ENCODE assay signal across 11 cellular contexts in genomic region chr6:108677357-108677756, GRCh38.
DNase-seq lines count a peak whose midpoint lies in the region; ATAC-seq and TF ChIP-seq lines count a peak whose summit lies in the region.
"Had no signal": no experiment of that assay in that cellular context is flagged by ENCODE, and none has a peak within 500 bp of the region (broad histone marks: within the 10 kb centered on the region; RNA-seq: fewer than 3 reads in every experiment).

No MANE protein-coding gene starts in this region.

- H3K4me3 Mint-ChIP-seq in effector memory CD8-positive, alpha-beta T cell: no peak overlapping the region
- H3K4me3 Mint-ChIP-seq in activated naive CD8-positive, alpha-beta T cell treated with anti-CD3 and anti-CD28 coated beads for 36 hours: no peak overlapping the region
- H3K4me3 Mint-ChIP-seq: activated CD4-positive, alpha-beta T cell treated with anti-CD3 and anti-CD28 coated beads for 36 hours had no signal

- peaks cover 66% of the 10 kb centered on the region for H4K20me1 ChIP-seq in smooth muscle cell (ENCODE audit: low read depth)

- no peak for ATAC-seq in effector memory CD8-positive, alpha-beta T cell (replicated peaks)
- ATAC-seq in gastrocnemius medialis (no peak), HG03439 (IDR thresholded peaks at IDR 0.05; ENCODE audit: unreplicated experiment) (no peak)
- ATAC-seq: activated CD4-positive, alpha-beta T cell treated with anti-CD3 and anti-CD28 coated beads for 36 hours had no signal

- H3K9me3 ChIP-seq in HEK293 (ENCODE audit: control insufficient read depth, insufficient read depth, low read depth, low read length) (no peaks in the 10 kb centered on the region), gastrocnemius medialis (no peaks in the 10 kb centered on the region), smooth muscle cell (replicated peaks; ENCODE audit: low read depth) (no peaks in the 10 kb centered on the region)
- H3K9me3 ChIP-seq: thoracic aorta had no signal

- peaks cover 20% of the 10 kb centered on the region for H3K36me3 Mint-ChIP-seq in effector memory CD8-positive, alpha-beta T cell (ENCODE audit: insufficient read depth)
- H3K36me3 Mint-ChIP-seq in activated naive CD8-positive, alpha-beta T cell treated with anti-CD3 and anti-CD28 coated beads for 36 hours: peaks cover 3% of the 10 kb centered on the region

- H3K4me3 ChIP-seq in HEK293 (ENCODE audit: low read depth, low read length): no peak overlapping the region
- no peak overlapping the region for H3K4me3 ChIP-seq in gastrocnemius medialis
- H3K4me3 ChIP-seq in smooth muscle cell: no peak overlapping the region
- H3K4me3 ChIP-seq: thoracic aorta had no signal

- peaks cover 51% of the 10 kb centered on the region for H3K79me2 ChIP-seq in smooth muscle cell (ENCODE audit: low read depth)

- H3K27ac ChIP-seq in HEK293 (ENCODE audit: extremely low read depth, low read depth, low read length): peak overlapping the region; percentile 76
- peak overlapping the region; percentile 59 to 72 (median 68) for H3K27ac ChIP-seq in gastrocnemius medialis
- H3K27ac ChIP-seq in smooth muscle cell (ENCODE audit: low read depth): no peak overlapping the region
- H3K27ac ChIP-seq: thoracic aorta had no signal

- DNase-seq in NCI-H2107 treated with DMSO at 0.1 percent for 48 hours (lab: John Stamatoyannopoulos, UW; ENCODE audit: unreplicated experiment) (peak; percentile 90), gastrocnemius medialis (no peak), smooth muscle cell (lab: John Stamatoyannopoulos, UW; ENCODE audit: unreplicated experiment) (no peak)
- no peak for DNase-seq in effector memory CD8-positive, alpha-beta T cell
- DNase-seq in activated naive CD8-positive, alpha-beta T cell treated with anti-CD3 and anti-CD28 coated beads for 36 hours: no peak
- DNase-seq: activated CD4-positive, alpha-beta T cell treated with anti-CD3 and anti-CD28 coated beads for 36 hours; activated T-cell treated with anti-CD3 and anti-CD28 coated beads for 4 hours; NCI-H446 had no signal

- H3K27me3 ChIP-seq in gastrocnemius medialis: no peaks in the 10 kb centered on the region
- H3K27me3 ChIP-seq in smooth muscle cell (ENCODE audit: low read depth): no peaks in the 10 kb centered on the region

- peaks cover 4% of the 10 kb centered on the region for H3F3A ChIP-seq in smooth muscle cell (ENCODE audit: low read depth)

- 54% methylated on average over 3 of the region's 3 CpGs for WGBS in smooth muscle cell (ENCODE audit: low lambda C conversion rate)

- H3K4me2 ChIP-seq in smooth muscle cell: no peak overlapping the region

- in situ Hi-C loops in gastrocnemius medialis (cut with MboI; ENCODE audit: low sequenced_read_pairs in 4 of 4): loop anchor here in 1 of 4 donors (10.0 kb wide), 1 partner anchor 93 kb away; no protein-coding TSS in a partner anchor

- CTCF ChIA-PET in HEK293 (lab: Yijun Ruan, JAX): no interaction called here

- TF ChIP-seq CTCF in HEK293 (tag by site-specific recombination; IDR thresholded peaks at IDR 0.05): no peak
- TF ChIP-seq CTCF in gastrocnemius medialis (IDR thresholded peaks at IDR 0.05 in 4 of 5, conservative IDR thresholded peaks at IDR 0.05 in 1 of 5): no peak
- no peak for TF ChIP-seq CTCF in smooth muscle cell (IDR thresholded peaks at IDR 0.05; ENCODE audit: borderline replicate concordance, insufficient read depth, poor library complexity, severe bottlenecking)

- H3K27me3 Mint-ChIP-seq in effector memory CD8-positive, alpha-beta T cell: no peaks in the 10 kb centered on the region
- no peaks in the 10 kb centered on the region for H3K27me3 Mint-ChIP-seq in activated naive CD8-positive, alpha-beta T cell treated with anti-CD3 and anti-CD28 coated beads for 36 hours
- H3K27me3 Mint-ChIP-seq: activated CD4-positive, alpha-beta T cell treated with anti-CD3 and anti-CD28 coated beads for 36 hours had no signal

- peaks cover 46% of the 10 kb centered on the region for H3K4me1 ChIP-seq in HEK293 (ENCODE audit: control insufficient read depth, insufficient read depth, low read length)
- peaks cover 69 to 89% of the 10 kb centered on the region in 2 donors for H3K4me1 ChIP-seq in gastrocnemius medialis
- peaks cover 3% of the 10 kb centered on the region for H3K4me1 ChIP-seq in smooth muscle cell (ENCODE audit: low read depth)

- POLR2A ChIA-PET in HEK293 (lab: Yijun Ruan, JAX): interaction anchor here (0.9 to 1.5 kb wide), 2 partner anchors 115 to 117 kb away, joined by 3 to 6 read pairs; partner anchors contain the start of gene FOXO3

- no peak for TF ChIP-seq POLR2A in gastrocnemius medialis (IDR thresholded peaks at IDR 0.05)

- H3K9ac ChIP-seq in smooth muscle cell (ENCODE audit: low read depth): no peak overlapping the region

- H3K36me3 ChIP-seq in HEK293 (ENCODE audit: control insufficient read depth in 2 of 2, insufficient read depth in 1 of 2, low read length in 2 of 2) (peaks cover 0 to 3% of the 10 kb centered on the region in 2 experiments; a peak in 1 of 3 replicates), gastrocnemius medialis (peaks cover 0 to 9% of the 10 kb centered on the region in 2 donors), smooth muscle cell (ENCODE audit: low read depth) (no peaks in the 10 kb centered on the region)

- intact Hi-C loops in gastrocnemius medialis (cut with DNase I; ENCODE audit: low total_unique reads): no loop called here

- H3K9me3 Mint-ChIP-seq in effector memory CD8-positive, alpha-beta T cell: no peaks in the 10 kb centered on the region
- H3K9me3 Mint-ChIP-seq in activated naive CD8-positive, alpha-beta T cell treated with anti-CD3 and anti-CD28 coated beads for 36 hours: no peaks in the 10 kb centered on the region

- H3K27ac Mint-ChIP-seq in effector memory CD8-positive, alpha-beta T cell: peak overlapping the region; percentile 60 to 66
- no peak overlapping the region for H3K27ac Mint-ChIP-seq in activated naive CD8-positive, alpha-beta T cell treated with anti-CD3 and anti-CD28 coated beads for 36 hours
- H3K27ac Mint-ChIP-seq: activated CD4-positive, alpha-beta T cell treated with anti-CD3 and anti-CD28 coated beads for 36 hours had no signal

- peaks cover 37 to 48% of the 10 kb centered on the region in 2 donors for H3K4me1 Mint-ChIP-seq in effector memory CD8-positive, alpha-beta T cell (ENCODE audit: low read depth in 2 of 2)
- H3K4me1 Mint-ChIP-seq in activated naive CD8-positive, alpha-beta T cell treated with anti-CD3 and anti-CD28 coated beads for 36 hours: peaks cover 9% of the 10 kb centered on the region

- no peak overlapping the region for H2AFZ ChIP-seq in smooth muscle cell (ENCODE audit: low read depth)

TF ChIP-seq in HEK293, 187 proteins besides CTCF, POLR2A, EP300 and RAD21 (continues in another document):
- no peak for TF ChIP-seq EGR2 (tag by site-specific recombination; IDR thresholded peaks at IDR 0.05; ENCODE audit: low read depth)
- TF ChIP-seq YY2 (tag by site-specific recombination; IDR thresholded peaks at IDR 0.05): no peak
- peak; percentile 20; the same call in 1 of the 2 replicates for TF ChIP-seq ZSCAN23 (tag by site-specific recombination; IDR thresholded peaks at IDR 0.05)
- TF ChIP-seq ZFP3 (tag by site-specific recombination; IDR thresholded peaks at IDR 0.05; ENCODE audit: low read depth): no peak
- no peak for TF ChIP-seq ZNF23 (tag by site-specific recombination; IDR thresholded peaks at IDR 0.05; ENCODE audit: borderline replicate concordance)
- no peak for TF ChIP-seq ZNF148 (tag by site-specific recombination; IDR thresholded peaks at IDR 0.05; ENCODE audit: borderline replicate concordance)
- TF ChIP-seq KLF8 (tag by site-specific recombination; IDR thresholded peaks at IDR 0.05): no peak
- no peak for TF ChIP-seq ZBTB21 (tag by site-specific recombination; IDR thresholded peaks at IDR 0.05)
- TF ChIP-seq ZNF311 (tag by site-specific recombination; IDR thresholded peaks at IDR 0.05; ENCODE audit: borderline replicate concordance): no peak
